In the genomic region with DNA sequence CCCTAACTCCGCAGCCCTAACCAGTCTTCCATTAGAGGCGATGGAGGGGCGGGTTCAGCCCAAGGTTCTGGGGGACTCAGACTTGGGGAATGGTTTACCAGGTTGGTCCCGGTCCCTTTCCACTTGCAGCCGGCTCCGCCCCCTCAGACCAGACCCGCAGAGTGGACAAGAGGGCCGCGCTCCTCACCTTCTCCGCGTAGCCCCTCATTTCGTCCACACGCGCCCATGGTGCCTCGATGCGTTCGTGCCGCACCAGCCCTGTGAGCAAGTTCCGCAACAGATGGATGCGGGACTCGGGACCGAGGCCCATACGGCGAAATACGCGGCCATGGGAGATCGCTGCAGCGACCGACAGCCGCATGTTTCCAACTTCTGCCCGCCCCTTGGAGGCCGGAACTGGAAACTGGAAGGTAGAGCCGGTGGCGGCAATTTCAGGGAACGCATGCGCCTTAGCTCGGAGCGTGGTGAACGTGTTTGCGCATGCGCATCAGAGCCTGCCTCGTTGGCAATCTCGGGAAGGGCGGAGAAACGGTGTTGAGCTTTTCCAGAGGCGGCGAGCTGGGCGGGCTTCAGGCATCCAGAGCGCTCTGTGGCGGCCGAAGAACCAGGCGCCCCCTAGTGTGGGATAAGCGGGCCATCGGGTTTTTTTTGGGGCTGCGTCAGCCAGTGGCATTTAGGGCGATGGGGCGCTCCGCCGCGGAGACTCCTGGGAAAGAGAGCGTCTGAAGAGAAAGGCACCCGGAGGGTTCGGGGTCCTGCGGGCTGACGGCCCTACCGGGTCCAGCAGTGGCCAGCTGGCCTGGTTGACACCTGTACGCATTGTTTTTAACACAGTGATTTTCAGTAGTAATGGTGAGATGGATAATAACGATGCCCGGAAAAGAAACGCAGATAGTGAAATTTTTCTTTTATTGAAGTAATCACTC, we compare ENCODE assay signal across 8 cellular contexts. TPM values are rescaled to one million over a fixed set of nuclear protein-coding genes. Genes with fewer than 3 reads are reported as not detected.
DNase-seq lines count a peak whose midpoint lies in the region; ATAC-seq and TF ChIP-seq lines count a peak whose summit lies in the region.

MRPL17 (minus strand) TSS at position 405 of the 926 bp plus-strand sequence; CDS start at position 361, 44 bp downstream.

- H3K9me3 ChIP-seq in SU-DHL-6 (ENCODE audit: insufficient read depth, low read length) (no peaks in the 10 kb centered on the region), thymus (ENCODE audit: control insufficient read depth) (no peaks in the 10 kb centered on the region)

- peak within 1 kb of the TSS; percentile 94 for H3K4me3 ChIP-seq in SU-DHL-6 (ENCODE audit: insufficient read depth, low read length, poor library complexity, severe bottlenecking)
- peak within 1 kb of the TSS; percentile 64 for H3K4me3 ChIP-seq in thymus (ENCODE audit: low read length)

- DNase-seq in NCI-H128 (lab: John Stamatoyannopoulos, UW; ENCODE audit: unreplicated experiment), result peak; percentile 98
- peak; percentile 97 for DNase-seq in activated naive CD8-positive, alpha-beta T cell treated with anti-CD3 and anti-CD28 coated beads, Interleukin-2, amount 10 ng/mL, durations not matched to agents 7 days and 5 days
- DNase-seq in head of caudate nucleus, result peak; percentile 95 to 99 (median 98)
- peak; percentile 100 for DNase-seq in osteocyte (ENCODE audit: extremely low spot score, unreplicated experiment)

- WGBS in thymus, result under 1% methylated on average over 70 of the region's 70 CpGs

- H3K27ac ChIP-seq in SU-DHL-6 (ENCODE audit: low read depth, low read length) (peak within 1 kb of the TSS; percentile 61), thymus (ENCODE audit: low read depth) (peak within 1 kb of the TSS; percentile 97)

- H3K4me3 Mint-ChIP-seq in activated naive CD8-positive, alpha-beta T cell treated with anti-CD3 and anti-CD28 coated beads, Interleukin-2, amount 10 ng/mL, durations not matched to agents 7 days and 5 days, result peak within 1 kb of the TSS; percentile 92
- peak within 1 kb of the TSS; percentile 99 for H3K4me3 Mint-ChIP-seq in osteocyte (ENCODE audit: unreplicated experiment)

- H3K27me3 ChIP-seq in SU-DHL-6 (ENCODE audit: low read length), result no peaks in the 10 kb centered on the region
- H3K27me3 ChIP-seq in thymus (ENCODE audit: control insufficient read depth, insufficient read depth), result no peaks in the 10 kb centered on the region

- no peaks in the 10 kb centered on the region for H3K9me3 Mint-ChIP-seq in activated naive CD8-positive, alpha-beta T cell treated with anti-CD3 and anti-CD28 coated beads, Interleukin-2, amount 10 ng/mL, durations not matched to agents 7 days and 5 days
- no peaks in the 10 kb centered on the region for H3K9me3 Mint-ChIP-seq in osteocyte (ENCODE audit: unreplicated experiment)

- POLR2A ChIA-PET in activated naive CD8-positive, alpha-beta T cell treated with anti-CD3 and anti-CD28 coated beads, Interleukin-2, amount 10 ng/mL, durations not matched to agents 7 days and 5 days (lab: Charles Lee), result interaction anchor here (0.5 to 4.3 kb wide), 18 partner anchors 8 to 306 kb away, joined by 3 to 33 read pairs (median 4); partner anchors contain the start of genes ARFIP2, ILK, TAF10 and TIMM10B

- TF ChIP-seq CTCF in GM12873 (IDR thresholded peaks at IDR 0.05; ENCODE audit: insufficient read depth, low read depth, low read length, missing control alignments) (peak; percentile 82), SU-DHL-6 (IDR thresholded peaks at IDR 0.05; ENCODE audit: insufficient read depth, low read length, poor library complexity, severe bottlenecking) (peak; percentile 98), osteocyte (IDR thresholded peaks at IDR 0.05) (peak; percentile 94)

- peaks cover 15% of the 10 kb centered on the region for H3K4me1 Mint-ChIP-seq in activated naive CD8-positive, alpha-beta T cell treated with anti-CD3 and anti-CD28 coated beads, Interleukin-2, amount 10 ng/mL, durations not matched to agents 7 days and 5 days
- H3K4me1 Mint-ChIP-seq in osteocyte (ENCODE audit: unreplicated experiment), result peaks cover 16% of the 10 kb centered on the region

- H3K36me3 ChIP-seq in SU-DHL-6 (ENCODE audit: low read length) (peaks cover 16% of the 10 kb centered on the region), thymus (ENCODE audit: control insufficient read depth, insufficient read depth) (no peaks in the 10 kb centered on the region)

- intact Hi-C loops in head of caudate nucleus (cut with DNase I), result loop anchor here (2.0 to 10.0 kb wide), 4 partner anchors 72 to 298 kb away; partner anchors contain the start of genes ILK and RRP8

- ATAC-seq in HG02759 (IDR thresholded peaks at IDR 0.05; ENCODE audit: unreplicated experiment), result peak; percentile 93
- ATAC-seq in activated naive CD8-positive, alpha-beta T cell treated with anti-CD3 and anti-CD28 coated beads, Interleukin-2, amount 10 ng/mL, durations not matched to agents 7 days and 5 days (ENCODE audit: low read depth), result peak; percentile 97

- H3K36me3 Mint-ChIP-seq in activated naive CD8-positive, alpha-beta T cell treated with anti-CD3 and anti-CD28 coated beads, Interleukin-2, amount 10 ng/mL, durations not matched to agents 7 days and 5 days, result peaks cover 21% of the 10 kb centered on the region
- peaks cover 13% of the 10 kb centered on the region for H3K36me3 Mint-ChIP-seq in osteocyte (ENCODE audit: unreplicated experiment)

- peak within 1 kb of the TSS; percentile 82 for H3K4me2 ChIP-seq in SU-DHL-6 (ENCODE audit: low read depth, low read length, poor library complexity, severe bottlenecking)

- peaks cover 7% of the 10 kb centered on the region; the same call in 1 of the 2 replicates for H4K20me1 ChIP-seq in SU-DHL-6 (ENCODE audit: low read depth, low read length)

- H3K4me1 ChIP-seq in thymus (ENCODE audit: control insufficient read depth, insufficient read depth, low read length), result peaks cover 6% of the 10 kb centered on the region

- peaks cover 20% of the 10 kb centered on the region; the same call in 1 of the 2 replicates for H3F3A ChIP-seq in SU-DHL-6 (ENCODE audit: insufficient read depth)

- peaks cover 29% of the 10 kb centered on the region for H3K79me2 ChIP-seq in SU-DHL-6 (ENCODE audit: insufficient read depth, low read length)

- H3K9me2 ChIP-seq in SU-DHL-6 (replicated peaks; ENCODE audit: insufficient read depth, low read length), result no peaks in the 10 kb centered on the region

- peak within 1 kb of the TSS; percentile 97 for H3K27ac Mint-ChIP-seq in activated naive CD8-positive, alpha-beta T cell treated with anti-CD3 and anti-CD28 coated beads, Interleukin-2, amount 10 ng/mL, durations not matched to agents 7 days and 5 days
- H3K27ac Mint-ChIP-seq in osteocyte (ENCODE audit: unreplicated experiment), result peak within 1 kb of the TSS; percentile 100

- H2AFZ ChIP-seq in SU-DHL-6 (ENCODE audit: low read depth, low read length, severe bottlenecking), result peak within 1 kb of the TSS; percentile 95

- no peaks in the 10 kb centered on the region for H3K27me3 Mint-ChIP-seq in activated naive CD8-positive, alpha-beta T cell treated with anti-CD3 and anti-CD28 coated beads, Interleukin-2, amount 10 ng/mL, durations not matched to agents 7 days and 5 days
- no peaks in the 10 kb centered on the region for H3K27me3 Mint-ChIP-seq in osteocyte (ENCODE audit: unreplicated experiment)

- peak within 1 kb of the TSS; percentile 93 for H3K9ac ChIP-seq in SU-DHL-6 (ENCODE audit: low read length)

RNA-seq across cellular contexts. Expression of gene MRPL17, which starts in this region (rescaled TPM):
- total RNA-seq in activated naive CD8-positive, alpha-beta T cell treated with anti-CD3 and anti-CD28 coated beads, Interleukin-2, amount 10 ng/mL, durations not matched to agents 7 days and 5 days, result 10 to 100 TPM; 50.9 to 51.4 TPM
- 47.8 and 49.8 TPM in 2 replicates for total RNA-seq in osteocyte
- polyA plus RNA-seq in thymus, result 42.2 TPM

Comparison
In these comparisons a context has a peak if more than half of its experiments do, and no peak if none do; other contexts are left out.
1. Peak in every context shown above with its lines: DNase-seq, ATAC-seq, H3K4me3 ChIP-seq and H3K27ac ChIP-seq.